Comparison of ENCODE assay signal across 8 cellular contexts in the genomic region with DNA sequence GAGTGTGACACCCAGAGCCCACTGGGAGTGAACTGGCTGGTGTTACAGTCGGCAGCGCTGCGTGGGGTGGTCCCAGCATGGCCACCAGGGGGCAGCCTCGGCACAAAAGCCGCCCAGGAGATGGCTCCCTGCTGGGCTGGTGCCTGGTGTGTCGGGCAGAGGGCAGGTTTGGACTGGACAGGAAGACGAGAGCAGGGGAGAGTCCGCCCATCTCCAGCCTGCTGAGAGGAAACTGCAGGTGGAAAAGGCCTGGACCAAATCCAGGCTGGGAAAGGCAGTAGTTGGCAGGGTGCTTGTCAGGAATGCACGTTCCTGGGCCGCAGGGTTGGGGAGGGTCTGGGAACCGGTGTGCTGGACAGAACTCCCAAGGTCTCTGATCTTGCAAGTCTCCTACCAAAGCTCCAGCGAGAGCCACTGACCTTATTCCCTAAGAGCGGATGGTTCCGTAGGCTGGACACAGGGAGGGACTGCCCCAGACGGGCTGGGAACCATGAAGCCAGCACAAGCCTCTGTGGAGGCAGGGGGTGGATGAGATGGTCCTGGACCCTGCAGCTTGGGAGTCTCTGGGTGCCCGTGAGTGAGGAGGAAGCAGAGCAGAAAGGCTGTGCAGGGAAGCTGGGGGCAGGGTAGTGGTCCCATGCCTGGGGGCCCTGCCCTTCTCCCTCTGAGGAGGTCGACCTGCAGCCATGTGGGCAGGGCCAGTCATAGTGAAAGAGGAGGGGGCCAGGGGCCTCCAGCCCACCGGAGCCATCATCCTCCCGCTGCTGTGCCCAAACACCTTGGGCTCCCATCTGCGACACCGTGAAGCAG. TPM values are rescaled to one million over a fixed set of nuclear protein-coding genes. Genes with fewer than 3 reads are reported as not detected.
DNase-seq lines count a peak whose midpoint lies in the region; ATAC-seq and TF ChIP-seq lines count a peak whose summit lies in the region.

No MANE protein-coding gene starts in this region.

- intact Hi-C loops in right cardiac atrium (cut with DNase I), result loop anchor here in 1 of 4 donors (5.0 kb wide), 1 partner anchor 66 kb away; no protein-coding TSS in a partner anchor

- DNase-seq in GM13976 (ENCODE audit: low spot score), result peak; percentile 90
- DNase-seq in NB4 (ENCODE audit: low read depth), result peak; percentile 80
- peak; percentile 67 for DNase-seq in T1000 (lab: John Stamatoyannopoulos, UW)
- DNase-seq in amygdala (lab: John Stamatoyannopoulos, UW), result peak in 43 of 56 donors; percentile 19 to 80 (median 46)
- peak; percentile 84 to 94 (median 92) for DNase-seq in right cardiac atrium

- H3K4me1 ChIP-seq in right cardiac atrium (ENCODE audit: control insufficient read depth, insufficient read depth, low read length) (peaks cover 10% of the 10 kb centered on the region), skeletal muscle satellite cell (ENCODE audit: control insufficient read depth, insufficient read depth, low read length) (peaks cover 66% of the 10 kb centered on the region)

- no peak overlapping the region for H3K9ac ChIP-seq in skeletal muscle satellite cell (ENCODE audit: low read depth, low read length)

- H3K36me3 ChIP-seq in skeletal muscle satellite cell (ENCODE audit: insufficient read depth, low read length), result no peaks in the 10 kb centered on the region

- H3K27ac ChIP-seq in 22Rv1, result no peak overlapping the region
- no peak overlapping the region for H3K27ac ChIP-seq in right cardiac atrium (ENCODE audit: low read length)

- no peaks in the 10 kb centered on the region for H3K9me3 ChIP-seq in right cardiac atrium (ENCODE audit: control insufficient read depth, low read length)
- H3K9me3 ChIP-seq in skeletal muscle satellite cell (replicated peaks; ENCODE audit: low read length), result no peaks in the 10 kb centered on the region

- TF ChIP-seq POLR2A in NB4 (IDR thresholded peaks at IDR 0.05; ENCODE audit: extremely low read depth, insufficient read length), result no peak

- H3K4me3 ChIP-seq in NB4 (ENCODE audit: low read depth, low read length), result no peak overlapping the region
- H3K4me3 ChIP-seq in right cardiac atrium (ENCODE audit: low read length), result no peak overlapping the region
- H3K4me3 ChIP-seq in skeletal muscle satellite cell (ENCODE audit: low read length), result no peak overlapping the region

- WGBS in right cardiac atrium, result 41% methylated on average over 21 of the region's 21 CpGs

- TF ChIP-seq CTCF in 22Rv1 (IDR thresholded peaks at IDR 0.05) (peak; percentile 94), GM13976 (IDR thresholded peaks at IDR 0.05; ENCODE audit: borderline replicate concordance, control extremely low read depth, extremely low read depth, insufficient read depth, missing control alignments) (peak; percentile 96), NB4 (IDR thresholded peaks at IDR 0.05; ENCODE audit: low read depth, low read length) (peak; percentile 84)

- ATAC-seq in right cardiac atrium (peak; percentile 38 to 49), GM19452 (IDR thresholded peaks at IDR 0.05; ENCODE audit: unreplicated experiment) (no peak)

- H3K27me3 ChIP-seq in right cardiac atrium (ENCODE audit: control insufficient read depth, insufficient read depth) (no peaks in the 10 kb centered on the region), skeletal muscle satellite cell (ENCODE audit: control insufficient read depth, insufficient read depth, low read length) (no peaks in the 10 kb centered on the region)

- in situ Hi-C loops in GM13976 (cut with MboI; ENCODE audit: low sequenced_read_pairs, unreplicated experiment), result no loop called here

- H3K4me2 ChIP-seq in skeletal muscle satellite cell (ENCODE audit: low read length), result peak overlapping the region; percentile 88

RNA-seq across cellular contexts. Expression of a gene that starts 1.8 kb away (rescaled TPM):
- 1 to 10 TPM; 2.5 to 5.7 (median 3.3) TPM for total RNA-seq in right cardiac atrium
- 2.0 TPM for polyA plus RNA-seq in right cardiac atrium
- total RNA-seq in skeletal muscle satellite cell (2012; rRNA removed), result 109 and 127 TPM in 2 replicates

RNA-seq across cellular contexts. Expression of a gene that starts 9.2 kb away (rescaled TPM):
- 1 to 10 TPM; 1.8 to 4.2 (median 3.1) TPM for total RNA-seq in right cardiac atrium
- polyA plus RNA-seq in right cardiac atrium, result 2.4 TPM
- total RNA-seq in skeletal muscle satellite cell (2012; rRNA removed), result 9.2 and 10.4 TPM in 2 replicates

RNA-seq across cellular contexts. Expression of a gene that starts 44.5 kb away (rescaled TPM):
- 1 to 10 TPM; 2.9 to 3.9 (median 3.3) TPM for total RNA-seq in right cardiac atrium
- 2.5 TPM for polyA plus RNA-seq in right cardiac atrium
- 31.5 and 33.2 TPM in 2 replicates for total RNA-seq in skeletal muscle satellite cell (2012; rRNA removed)

RNA-seq across cellular contexts. Expression of a gene that starts 51.7 kb away (rescaled TPM):
- total RNA-seq in right cardiac atrium, result under 1 TPM; 0.06 to 0.88 (median 0.20) TPM
- 0.05 TPM for polyA plus RNA-seq in right cardiac atrium
- total RNA-seq in skeletal muscle satellite cell (2012; rRNA removed), result under 0.01 TPM in 1 of 2 replicates, not detected in the other
